Comparison of ENCODE assay signal across 9 cellular contexts in genomic region chr16:85227262-85227923, GRCh38.
DNase-seq lines count a peak whose midpoint lies in the region; ATAC-seq and TF ChIP-seq lines count a peak whose summit lies in the region.
"Had no signal": no experiment of that assay in that cellular context is flagged by ENCODE, and none has a peak within 500 bp of the region (broad histone marks: within the 10 kb centered on the region; RNA-seq: fewer than 3 reads in every experiment).

No MANE protein-coding gene starts in this region.

- H3K4me1 ChIP-seq in transverse colon, result peaks cover 4 to 19% (median 10%) of the 10 kb centered on the region in 4 donors
- peaks cover 0 to 19% (median 2%) of the 10 kb centered on the region in 3 donors for H3K4me1 ChIP-seq in esophagus squamous epithelium

- no peaks in the 10 kb centered on the region for H3K36me3 ChIP-seq in transverse colon
- H3K36me3 ChIP-seq in esophagus squamous epithelium, result no peaks in the 10 kb centered on the region

- H3K9me3 Mint-ChIP-seq in CD4-positive, alpha-beta T cell, result no peaks in the 10 kb centered on the region
- H3K9me3 Mint-ChIP-seq in activated CD8-positive, alpha-beta memory T cell treated with anti-CD3 and anti-CD28 coated beads, Interleukin-2, amount 10 ng/mL, durations not matched to agents 7 days and 5 days (ENCODE audit: low read depth), result no peaks in the 10 kb centered on the region
- H3K9me3 Mint-ChIP-seq: activated CD4-positive, alpha-beta memory T cell treated with anti-CD3 and anti-CD28 coated beads, Interleukin-2, amount 10 ng/mL, durations not matched to agents 7 days and 5 days had no signal

- POLR2A ChIA-PET in CD4-positive, alpha-beta T cell (lab: Charles Lee), result no interaction called here

- DNase-seq in DMS 273 treated with DMSO at 0.1 percent for 48 hours (lab: John Stamatoyannopoulos, UW), result peak; percentile 84
- peak; percentile 44 for DNase-seq in UCSD-AML1 (lab: John Stamatoyannopoulos, UW; ENCODE audit: unreplicated experiment)
- DNase-seq in transverse colon, result no peak
- DNase-seq in CD4-positive, alpha-beta T cell, result no peak
- no peak for DNase-seq in esophagus squamous epithelium (lab: John Stamatoyannopoulos, UW)
- DNase-seq in activated CD8-positive, alpha-beta memory T cell treated with anti-CD3 and anti-CD28 coated beads, Interleukin-2, amount 10 ng/mL, durations not matched to agents 7 days and 5 days, result no peak
- DNase-seq: activated CD4-positive, alpha-beta memory T cell treated with anti-CD3 and anti-CD28 coated beads, Interleukin-2, amount 10 ng/mL, durations not matched to agents 7 days and 5 days had no signal

- no peaks in the 10 kb centered on the region for H3K27me3 ChIP-seq in transverse colon
- H3K27me3 ChIP-seq in CD4-positive, alpha-beta T cell (ENCODE audit: control insufficient read depth, insufficient read depth, low read length), result no peaks in the 10 kb centered on the region
- H3K27me3 ChIP-seq in esophagus squamous epithelium, result peaks cover 0 to 10% (median 0%) of the 10 kb centered on the region in 4 donors

- CTCF ChIA-PET in CD4-positive, alpha-beta T cell (lab: Charles Lee), result no interaction called here
- CTCF ChIA-PET in activated CD8-positive, alpha-beta memory T cell treated with anti-CD3 and anti-CD28 coated beads, Interleukin-2, amount 10 ng/mL, durations not matched to agents 7 days and 5 days (lab: Charles Lee), result interaction anchor here (1.3 kb wide), 1 partner anchor 25 kb away, joined by 3 read pairs; no protein-coding TSS in a partner anchor

- no peak overlapping the region for H3K4me3 Mint-ChIP-seq in CD4-positive, alpha-beta T cell
- no peak overlapping the region for H3K4me3 Mint-ChIP-seq in activated CD8-positive, alpha-beta memory T cell treated with anti-CD3 and anti-CD28 coated beads, Interleukin-2, amount 10 ng/mL, durations not matched to agents 7 days and 5 days
- H3K4me3 Mint-ChIP-seq: activated CD4-positive, alpha-beta memory T cell treated with anti-CD3 and anti-CD28 coated beads, Interleukin-2, amount 10 ng/mL, durations not matched to agents 7 days and 5 days had no signal

- no peaks in the 10 kb centered on the region for H3K4me1 Mint-ChIP-seq in CD4-positive, alpha-beta T cell (ENCODE audit: low read depth)
- no peaks in the 10 kb centered on the region for H3K4me1 Mint-ChIP-seq in activated CD8-positive, alpha-beta memory T cell treated with anti-CD3 and anti-CD28 coated beads, Interleukin-2, amount 10 ng/mL, durations not matched to agents 7 days and 5 days
- H3K4me1 Mint-ChIP-seq: activated CD4-positive, alpha-beta memory T cell treated with anti-CD3 and anti-CD28 coated beads, Interleukin-2, amount 10 ng/mL, durations not matched to agents 7 days and 5 days had no signal

- H3K27me3 Mint-ChIP-seq in CD4-positive, alpha-beta T cell, result peaks cover 22% of the 10 kb centered on the region
- H3K27me3 Mint-ChIP-seq in activated CD8-positive, alpha-beta memory T cell treated with anti-CD3 and anti-CD28 coated beads, Interleukin-2, amount 10 ng/mL, durations not matched to agents 7 days and 5 days, result no peaks in the 10 kb centered on the region

- TF ChIP-seq EP300 in transverse colon (IDR thresholded peaks at IDR 0.05; ENCODE audit: low read depth), result no peak

- ATAC-seq in GM19372 (IDR thresholded peaks at IDR 0.05; ENCODE audit: low read depth, unreplicated experiment) (peak; percentile 73), HG03103 (IDR thresholded peaks at IDR 0.05; ENCODE audit: low read depth, unreplicated experiment) (peak; percentile 71)
- ATAC-seq in CD4-positive, alpha-beta T cell (ENCODE audit: poor library complexity), result no peak
- no peak for ATAC-seq in activated CD8-positive, alpha-beta memory T cell treated with anti-CD3 and anti-CD28 coated beads, Interleukin-2, amount 10 ng/mL, durations not matched to agents 7 days and 5 days

- H3K4me3 ChIP-seq in transverse colon (no peak overlapping the region), esophagus squamous epithelium (no peak overlapping the region)

- H3K36me3 Mint-ChIP-seq in CD4-positive, alpha-beta T cell (ENCODE audit: low read depth), result no peaks in the 10 kb centered on the region
- no peaks in the 10 kb centered on the region for H3K36me3 Mint-ChIP-seq in activated CD8-positive, alpha-beta memory T cell treated with anti-CD3 and anti-CD28 coated beads, Interleukin-2, amount 10 ng/mL, durations not matched to agents 7 days and 5 days

- H3K27ac ChIP-seq in transverse colon (no peak overlapping the region), esophagus squamous epithelium (no peak overlapping the region)
- H3K27ac ChIP-seq in CD4-positive, alpha-beta T cell (ENCODE audit: low read depth, low read length), result no peak overlapping the region

- in situ Hi-C loops in transverse colon (cut with MboI; ENCODE audit: low pct_ligation_motif_present in 1 of 4, low pct_unique_long_range_greater_than_20kb in 1 of 4, low sequenced_read_pairs in 3 of 4), result no loop called here

- TF ChIP-seq POLR2A in transverse colon (IDR thresholded peaks at IDR 0.05) (no peak), esophagus squamous epithelium (IDR thresholded peaks at IDR 0.05) (no peak)

- H3K9me3 ChIP-seq in transverse colon (no peaks in the 10 kb centered on the region), esophagus squamous epithelium (no peaks in the 10 kb centered on the region)
- H3K9me3 ChIP-seq in CD4-positive, alpha-beta T cell (ENCODE audit: control insufficient read depth, low read length), result no peaks in the 10 kb centered on the region

- no peak overlapping the region for H3K27ac Mint-ChIP-seq in CD4-positive, alpha-beta T cell
- H3K27ac Mint-ChIP-seq in activated CD8-positive, alpha-beta memory T cell treated with anti-CD3 and anti-CD28 coated beads, Interleukin-2, amount 10 ng/mL, durations not matched to agents 7 days and 5 days, result no peak overlapping the region
- H3K27ac Mint-ChIP-seq: activated CD4-positive, alpha-beta memory T cell treated with anti-CD3 and anti-CD28 coated beads, Interleukin-2, amount 10 ng/mL, durations not matched to agents 7 days and 5 days had no signal

- WGBS in transverse colon (ENCODE audit: low coverage in 1 of 2), 2 donors, result 56 to 64% methylated on average over 3 to 13 of the region's 13 CpGs
- 59 to 66% methylated on average over 11 to 13 of the region's 13 CpGs for WGBS in esophagus squamous epithelium, 2 donors

- intact Hi-C loops in transverse colon (cut with DNase I; ENCODE audit: low total_unique reads) (no loop called here), esophagus squamous epithelium (cut with DNase I) (no loop called here)
- intact Hi-C loops in CD4-positive, alpha-beta T cell (cut with DNase I, micrococcal nuclease), result no loop called here

- no peak for TF ChIP-seq CTCF in transverse colon (IDR thresholded peaks at IDR 0.05)
- no peak for TF ChIP-seq CTCF in CD4-positive, alpha-beta T cell (IDR thresholded peaks at IDR 0.05)
- TF ChIP-seq CTCF in esophagus squamous epithelium (IDR thresholded peaks at IDR 0.05), result no peak

Comparison
In these comparisons a context has a peak if more than half of its experiments do, and no peak if none do; other contexts are left out.
1. DNase-seq: peak in DMS 273 treated with DMSO at 0.1 percent for 48 hours (single experiment) and UCSD-AML1 (single experiment); none in transverse colon (single experiment), CD4-positive, alpha-beta T cell (0 of 10), esophagus squamous epithelium (single experiment) and activated CD8-positive, alpha-beta memory T cell treated with anti-CD3 and anti-CD28 coated beads, Interleukin-2, amount 10 ng/mL, durations not matched to agents 7 days and 5 days (single experiment).
2. ATAC-seq: peak in GM19372 (single experiment) and HG03103 (single experiment); none in CD4-positive, alpha-beta T cell (single experiment) and activated CD8-positive, alpha-beta memory T cell treated with anti-CD3 and anti-CD28 coated beads, Interleukin-2, amount 10 ng/mL, durations not matched to agents 7 days and 5 days (single experiment).